In the genomic region with DNA sequence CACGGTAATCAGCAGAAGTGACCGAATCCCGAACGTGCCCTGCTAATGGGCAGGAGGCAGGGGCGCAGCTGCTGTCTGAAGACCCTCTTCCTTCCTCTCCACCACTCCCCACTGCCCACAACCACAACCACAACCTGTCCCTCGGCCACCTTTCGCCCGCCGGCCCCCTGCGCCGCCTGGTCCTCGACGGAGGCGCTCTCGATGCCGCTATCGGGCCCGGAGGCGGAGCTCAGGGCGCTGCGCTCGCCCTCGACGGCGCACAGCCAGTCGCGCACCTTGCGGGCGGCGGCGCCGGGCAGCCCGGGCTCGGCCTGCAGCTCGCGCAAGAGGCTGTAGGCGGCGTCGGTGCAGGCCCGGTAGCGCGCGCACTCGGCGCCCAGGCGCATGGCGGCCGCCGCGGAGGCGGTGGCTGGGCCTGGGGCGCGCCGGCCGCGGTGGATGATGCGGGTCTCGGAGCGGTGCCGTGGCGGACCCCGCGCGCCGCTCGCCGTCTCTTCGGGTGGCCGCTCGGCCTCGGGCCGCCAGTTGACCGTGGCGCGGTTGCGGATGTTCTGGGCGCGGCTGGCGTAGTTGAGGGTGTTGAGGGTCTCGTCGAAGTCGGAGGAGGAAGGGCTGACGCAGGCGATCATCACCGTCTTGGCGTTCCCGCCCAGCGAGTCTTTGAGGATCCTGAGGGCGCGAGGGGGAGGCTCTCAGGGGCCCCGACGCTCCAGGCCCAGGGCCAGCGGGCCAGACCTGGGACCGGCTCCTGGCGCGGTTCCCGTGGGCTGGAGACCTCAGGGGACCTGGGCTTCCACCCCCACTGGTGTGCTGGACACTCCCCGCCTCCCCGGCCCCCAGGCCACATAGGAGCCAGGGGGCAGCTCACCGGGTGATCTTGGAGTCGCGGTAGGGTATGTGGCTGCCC, we compare ENCODE assay signal across 21 cellular contexts. TPM values are rescaled to one million over a fixed set of nuclear protein-coding genes. Genes with fewer than 3 reads are reported as not detected.
"Had no signal": no experiment of that assay in that cellular context is flagged by ENCODE, and none has a peak within 500 bp of the region (broad histone marks: within the 10 kb centered on the region; RNA-seq: fewer than 3 reads in every experiment).

No MANE protein-coding gene starts in this region.

- H3K9me3 ChIP-seq: gastrocnemius medialis, upper lobe of right lung had no signal

- H3K4me1 Mint-ChIP-seq: activated naive CD4-positive, alpha-beta T cell treated with anti-CD3 and anti-CD28 coated beads, Interleukin-2, amount 10 ng/mL, durations not matched to agents 7 days and 5 days; activated naive CD8-positive, alpha-beta T cell treated with anti-CD3 and anti-CD28 coated beads, Interleukin-2, amount 50 U/mL, for 24 hours had no signal

- H3K9me3 Mint-ChIP-seq: activated naive CD4-positive, alpha-beta T cell treated with anti-CD3 and anti-CD28 coated beads, Interleukin-2, amount 10 ng/mL, durations not matched to agents 7 days and 5 days; activated naive CD8-positive, alpha-beta T cell treated with anti-CD3 and anti-CD28 coated beads, Interleukin-2, amount 50 U/mL, for 24 hours; activated T-helper 2 cell treated with anti-CD3 and anti-CD28 coated beads, Interferon-gamma antibody, Interleukin-2, Interleukin-4, amounts not matched to agents 10 μg/mL and 5 μg/mL and 100 μg/mL, durations not matched to agents 14 hours and 24 hours and 36 hours; nephron progenitor cell; T-helper 1 cell treated with Interleukin-12 subunit alpha and Interleukin-12 subunit beta and Interleukin-4 antibody, amounts not matched to agents 30 μg/mL and 1 μg/mL, for 36 hours had no signal

- H3K27me3 ChIP-seq: brain microvascular endothelial cell had no signal

- DNase-seq: activated CD4-positive, alpha-beta T cell treated with anti-CD3 and anti-CD28 coated beads, Interleukin-2, amount 50 U/mL, for 48 hours; activated naive CD4-positive, alpha-beta T cell treated with anti-CD3 and anti-CD28 coated beads, Interleukin-2, amount 10 ng/mL, durations not matched to agents 7 days and 5 days; activated naive CD8-positive, alpha-beta T cell treated with anti-CD3 and anti-CD28 coated beads, Interleukin-2, amount 50 U/mL, for 24 hours; brain microvascular endothelial cell; cortex of kidney; gastrocnemius medialis; nephron progenitor cell; nucleus accumbens; retina; stimulated activated CD4-positive, alpha-beta T cell treated with anti-CD3 and anti-CD28 coated beads, Interleukin-12 subunit alpha, Interleukin-12 subunit beta, amount 100 ng/mL, for 4 hours; stimulated activated CD4-positive, alpha-beta T cell treated with anti-CD3 and anti-CD28 coated beads, Interleukin-1b, Interleukin-23, amount 100 ng/mL, for 48 hours; stimulated activated CD8-positive, alpha-beta memory T cell treated with anti-CD3 and anti-CD28 coated beads, Interleukin-4, amount 100 ng/mL, for 48 hours; stimulated activated naive CD4-positive, alpha-beta T cell treated with Interleukin-2 at 50 U/mL for 16 hours; upper lobe of right lung had no signal

- H3K4me1 ChIP-seq: upper lobe of right lung had no signal

- H3K36me3 ChIP-seq: gastrocnemius medialis, upper lobe of right lung had no signal

- H3K36me3 Mint-ChIP-seq: activated naive CD4-positive, alpha-beta T cell treated with anti-CD3 and anti-CD28 coated beads, Interleukin-2, amount 10 ng/mL, durations not matched to agents 7 days and 5 days had no signal

- H3K27ac ChIP-seq: brain microvascular endothelial cell, gastrocnemius medialis, upper lobe of right lung had no signal

- H3K27ac Mint-ChIP-seq: activated naive CD4-positive, alpha-beta T cell treated with anti-CD3 and anti-CD28 coated beads, Interleukin-2, amount 10 ng/mL, durations not matched to agents 7 days and 5 days; activated naive CD8-positive, alpha-beta T cell treated with anti-CD3 and anti-CD28 coated beads, Interleukin-2, amount 50 U/mL, for 24 hours; activated T-helper 2 cell treated with anti-CD3 and anti-CD28 coated beads, Interferon-gamma antibody, Interleukin-2, Interleukin-4, amounts not matched to agents 10 μg/mL and 5 μg/mL and 100 μg/mL, durations not matched to agents 14 hours and 24 hours and 36 hours; nephron progenitor cell; T-helper 1 cell treated with Interleukin-12 subunit alpha and Interleukin-12 subunit beta and Interleukin-4 antibody, amounts not matched to agents 30 μg/mL and 1 μg/mL, for 36 hours had no signal

- H3K4me3 ChIP-seq: gastrocnemius medialis, upper lobe of right lung had no signal

- H3K4me3 Mint-ChIP-seq: activated naive CD4-positive, alpha-beta T cell treated with anti-CD3 and anti-CD28 coated beads, Interleukin-2, amount 10 ng/mL, durations not matched to agents 7 days and 5 days; activated naive CD8-positive, alpha-beta T cell treated with anti-CD3 and anti-CD28 coated beads, Interleukin-2, amount 50 U/mL, for 24 hours; nephron progenitor cell; T-helper 1 cell treated with Interleukin-12 subunit alpha and Interleukin-12 subunit beta and Interleukin-4 antibody, amounts not matched to agents 30 μg/mL and 1 μg/mL, for 36 hours had no signal

RNA-seq across cellular contexts. Expression of a gene that starts 30.8 kb away (rescaled TPM):
- total RNA-seq: activated T-helper 2 cell treated with anti-CD3 and anti-CD28 coated beads, Interferon-gamma antibody, Interleukin-2, Interleukin-4, amounts not matched to agents 10 μg/mL and 5 μg/mL and 100 μg/mL, durations not matched to agents 14 hours and 24 hours and 36 hours had no signal

RNA-seq across cellular contexts. Expression of a gene that starts 42.3 kb away (rescaled TPM):
- total RNA-seq: activated T-helper 2 cell treated with anti-CD3 and anti-CD28 coated beads, Interferon-gamma antibody, Interleukin-2, Interleukin-4, amounts not matched to agents 10 μg/mL and 5 μg/mL and 100 μg/mL, durations not matched to agents 14 hours and 24 hours and 36 hours; aorta; esophagus mucosa; gastrocnemius medialis; left lobe of liver; lung microvascular endothelial cell; myocyte; upper lobe of right lung had no signal
